10 cellular contexts compared by ENCODE assay signal in the genomic region with DNA sequence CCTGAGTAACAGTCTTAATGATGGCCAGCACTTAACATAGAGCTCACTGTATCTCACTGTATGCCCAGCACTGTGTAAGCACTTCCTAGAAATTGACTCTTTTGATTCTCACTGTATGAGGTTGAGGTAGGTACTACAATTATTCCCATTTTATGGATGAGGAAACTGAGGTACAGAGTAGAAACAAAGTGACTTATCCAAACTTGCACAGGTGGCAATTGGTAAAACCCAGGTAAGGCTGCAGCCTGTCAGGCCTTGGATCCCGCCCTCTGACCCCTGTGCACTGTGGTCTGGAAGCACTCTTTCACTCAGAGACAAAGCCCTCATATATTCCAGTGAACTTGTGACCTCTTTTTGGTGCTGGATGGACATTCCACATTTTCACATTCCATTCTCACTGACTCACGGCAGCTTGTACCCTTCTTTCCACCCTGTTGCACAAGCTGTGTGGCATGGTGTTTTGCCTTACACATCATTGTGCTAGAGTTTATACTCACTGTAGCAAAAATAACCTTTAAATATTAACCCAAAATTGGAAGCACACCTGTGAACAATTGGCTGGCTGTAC. TPM values are rescaled to one million over a fixed set of nuclear protein-coding genes. Genes with fewer than 3 reads are reported as not detected.
A peak's percentile ranks its signal among the peaks of the same experiment; 100 is the strongest.
DNase-seq lines count a peak whose midpoint lies in the region; TF ChIP-seq lines count a peak whose summit lies in the region.
"Had no signal": no experiment of that assay in that cellular context is flagged by ENCODE, and none has a peak within 500 bp of the region (broad histone marks: within the 10 kb centered on the region; RNA-seq: fewer than 3 reads in every experiment).

No MANE protein-coding gene starts in this region.

- H3K36me3 Mint-ChIP-seq in type B pancreatic cell, result no peaks in the 10 kb centered on the region

- DNase-seq in HS-5 (ENCODE audit: low read depth), result peak; percentile 89
- peak; percentile 80 for DNase-seq in astrocyte of the spinal cord (ENCODE audit: low read depth, low spot score)
- peak; percentile 92 for DNase-seq in kidney epithelial cell (ENCODE audit: low read depth)
- no peak for DNase-seq in type B pancreatic cell (ENCODE audit: extremely low spot score, unreplicated experiment)
- DNase-seq in activated CD8-positive, alpha-beta memory T cell treated with anti-CD3 and anti-CD28 coated beads, Interleukin-2, amount 50 U/mL, for 48 hours, result no peak
- no peak for DNase-seq in NCI-H2029 treated with DMSO at 0.1 percent for 48 hours (lab: John Stamatoyannopoulos, UW)
- no peak for DNase-seq in NCI-H774 (lab: John Stamatoyannopoulos, UW)
- DNase-seq: glutamatergic neuron had no signal

- H3K27me3 ChIP-seq in kidney epithelial cell (ENCODE audit: control insufficient read depth, insufficient read depth, low read length), result no peaks in the 10 kb centered on the region

- no peak for TF ChIP-seq CTCF in astrocyte of the spinal cord (IDR thresholded peaks at IDR 0.05; ENCODE audit: low read depth, low read length)
- no peak for TF ChIP-seq CTCF in kidney epithelial cell (IDR thresholded peaks at IDR 0.05; ENCODE audit: insufficient read depth, low read length, poor library complexity, severe bottlenecking)
- no peak for TF ChIP-seq CTCF in type B pancreatic cell (conservative IDR thresholded peaks at IDR 0.05)

- H3K27ac Mint-ChIP-seq in type B pancreatic cell, result peak overlapping the region; percentile 57
- H3K27ac Mint-ChIP-seq: stimulated activated naive CD8-positive, alpha-beta T cell treated with anti-CD3 and anti-CD28 coated beads, Interleukin-15, Interleukin-2, amounts not matched to agents 100 ng/mL and 50 ng/mL, for 24 hours had no signal

- no peaks in the 10 kb centered on the region for H3K36me3 ChIP-seq in kidney epithelial cell (ENCODE audit: control insufficient read depth, insufficient read depth, low read length)

- in situ Hi-C loops in astrocyte of the spinal cord (cut with HindIII; ENCODE audit: low sequenced_read_pairs), result no loop called here

- H3K4me3 ChIP-seq in astrocyte of the spinal cord (ENCODE audit: low read depth, low read length) (no peak overlapping the region), kidney epithelial cell (ENCODE audit: low read depth, low read length) (no peak overlapping the region)
- H3K4me3 ChIP-seq: SK-N-MC had no signal

- H3K4me1 Mint-ChIP-seq in type B pancreatic cell (ENCODE audit: unreplicated experiment), result peaks cover 6% of the 10 kb centered on the region

- H3K9me3 Mint-ChIP-seq in type B pancreatic cell, result peaks cover 13% of the 10 kb centered on the region

- H3K4me3 Mint-ChIP-seq in type B pancreatic cell, result no peak overlapping the region
- H3K4me3 Mint-ChIP-seq: stimulated activated naive CD8-positive, alpha-beta T cell treated with anti-CD3 and anti-CD28 coated beads, Interleukin-15, Interleukin-2, amounts not matched to agents 100 ng/mL and 50 ng/mL, for 24 hours had no signal

- H3K27me3 Mint-ChIP-seq in type B pancreatic cell, result no peaks in the 10 kb centered on the region
- H3K27me3 Mint-ChIP-seq: stimulated activated naive CD8-positive, alpha-beta T cell treated with anti-CD3 and anti-CD28 coated beads, Interleukin-15, Interleukin-2, amounts not matched to agents 100 ng/mL and 50 ng/mL, for 24 hours had no signal

RNA-seq across cellular contexts. Expression of a gene that starts 21.7 kb away (rescaled TPM):
- total RNA-seq in kidney epithelial cell, result not detected in 2 replicates
- not detected in 2 replicates for total RNA-seq in type B pancreatic cell (ENCODE audit: low replicate concordance)

Comparison
In these comparisons a context has a peak if more than half of its experiments do, and no peak if none do; other contexts are left out.
1. DNase-seq: peak in HS-5 (single experiment), astrocyte of the spinal cord (single experiment) and kidney epithelial cell (single experiment); none in type B pancreatic cell (single experiment), activated CD8-positive, alpha-beta memory T cell treated with anti-CD3 and anti-CD28 coated beads, Interleukin-2, amount 50 U/mL, for 48 hours (single experiment), NCI-H2029 treated with DMSO at 0.1 percent for 48 hours (single experiment) and NCI-H774 (single experiment).